Comparison of ENCODE assay signal across 29 cellular contexts in genomic region chr6:108575905-108576494, GRCh38. TPM values are rescaled to one million over a fixed set of nuclear protein-coding genes. Genes with fewer than 3 reads are reported as not detected.
DNase-seq lines count a peak whose midpoint lies in the region; ATAC-seq, FAIRE-seq and TF ChIP-seq lines count a peak whose summit lies in the region.
"Had no signal": no experiment of that assay in that cellular context is flagged by ENCODE, and none has a peak within 500 bp of the region (broad histone marks: within the 10 kb centered on the region; RNA-seq: fewer than 3 reads in every experiment).

No MANE protein-coding gene starts in this region.

- H3K4me1 Mint-ChIP-seq in CD14-positive monocyte: peaks cover 75% of the 10 kb centered on the region

- peaks cover 0 to 3% (median 0%) of the 10 kb centered on the region in 3 donors for H3K27me3 Mint-ChIP-seq in CD14-positive monocyte (ENCODE audit: low read depth in 3 of 3)
- H3K27me3 Mint-ChIP-seq: activated CD8-positive, alpha-beta T cell treated with anti-CD3 and anti-CD28 coated beads for 36 hours had no signal

- no peaks in the 10 kb centered on the region for H3K27me3 ChIP-seq in Karpas-422 (ENCODE audit: low read length)
- no peaks in the 10 kb centered on the region for H3K27me3 ChIP-seq in K562 (ENCODE audit: control insufficient read depth in 2 of 2, insufficient read depth in 2 of 2, low read length in 2 of 2)
- no peaks in the 10 kb centered on the region for H3K27me3 ChIP-seq in rectal smooth muscle tissue (ENCODE audit: control insufficient read depth, insufficient read depth, low read length)
- H3K27me3 ChIP-seq: BLaER1, body of pancreas, spleen, suprapubic skin had no signal

- peak overlapping the region in 5 of 7 donors; percentile 15 to 92 (median 85) for H3K27ac Mint-ChIP-seq in CD14-positive monocyte
- H3K27ac Mint-ChIP-seq: activated CD8-positive, alpha-beta T cell treated with anti-CD3 and anti-CD28 coated beads for 36 hours had no signal

- FAIRE-seq in K562 (lab: Jason Lieb, UNC): no peak
- FAIRE-seq: H1, HTR-8/SVneo had no signal

- H3K4me2 ChIP-seq in Karpas-422 (ENCODE audit: low read depth, low read length, poor library complexity, severe bottlenecking): peak overlapping the region; percentile 38
- H3K4me2 ChIP-seq in K562 (ENCODE audit: insufficient read depth, low read length): no peak overlapping the region; the same call in 1 of the 2 replicates
- H3K4me2 ChIP-seq: BLaER1 had no signal

- no peaks in the 10 kb centered on the region for H3K9me2 ChIP-seq in Karpas-422 (replicated peaks; ENCODE audit: insufficient read depth, low read length)

- H3K9me1 ChIP-seq in K562 (ENCODE audit: control insufficient read depth, insufficient read depth, low read length): peaks cover 4% of the 10 kb centered on the region

- H3K79me2 ChIP-seq in Karpas-422 (ENCODE audit: low read length): no peaks in the 10 kb centered on the region
- peaks cover 8% of the 10 kb centered on the region; the same call in 2 of the 3 replicates for H3K79me2 ChIP-seq in K562 (ENCODE audit: control insufficient read depth, insufficient read depth, low read length)

- TF ChIP-seq CTCF in CD14-positive monocyte (IDR thresholded peaks at IDR 0.05): no peak
- TF ChIP-seq CTCF in K562 (IDR thresholded peaks at IDR 0.05 in 2 of 3, conservative IDR thresholded peaks at IDR 0.05 in 1 of 3; ENCODE audit: insufficient read depth in 2 of 3, low read depth in 1 of 3, low read length in 3 of 3): no peak

- CTCF ChIA-PET in K562 (lab: Yijun Ruan, JAX; ENCODE audit: low intra/inter-chr PET ratio): no interaction called here

- H3K27ac ChIP-seq in Karpas-422 (ENCODE audit: low read length): no peak overlapping the region
- H3K27ac ChIP-seq in K562 (ENCODE audit: extremely low read depth, low read depth, low read length): no peak overlapping the region
- peak overlapping the region; percentile 21 for H3K27ac ChIP-seq in rectal smooth muscle tissue (ENCODE audit: low read depth, low read length)
- H3K27ac ChIP-seq: BLaER1, suprapubic skin had no signal

- peak; percentile 90 for TF ChIP-seq EP300 in K562 (IDR thresholded peaks at IDR 0.05; ENCODE audit: low read length)

- H3K9me3 ChIP-seq in Karpas-422 (ENCODE audit: low read length) (no peaks in the 10 kb centered on the region), K562 (replicated peaks; ENCODE audit: control insufficient read depth, insufficient read depth, low read depth, low read length) (no peaks in the 10 kb centered on the region)
- H3K9me3 ChIP-seq: BLaER1, body of pancreas, Caco-2, spleen, suprapubic skin had no signal

- in situ Hi-C loops in K562 (cut with MboI): no loop called here

- intact Hi-C loops in CD14-positive monocyte (cut with micrococcal nuclease) (no loop called here), K562 (cut with micrococcal nuclease) (no loop called here)

- H3K4me3 ChIP-seq in Karpas-422 (ENCODE audit: low read length) (no peak overlapping the region), K562 (no peak overlapping the region), rectal smooth muscle tissue (ENCODE audit: low read length) (no peak overlapping the region)
- H3K4me3 ChIP-seq: BLaER1, body of pancreas, lung, spleen, suprapubic skin had no signal

- H3K36me3 Mint-ChIP-seq in CD14-positive monocyte: peaks cover 45 to 54% of the 10 kb centered on the region in 2 donors

- H2AFZ ChIP-seq in Karpas-422 (ENCODE audit: low read length): no peak overlapping the region
- no peak overlapping the region for H2AFZ ChIP-seq in K562 (ENCODE audit: low read depth, low read length)

- no peak for TF ChIP-seq RAD21 in K562 (CRISPR knock-in tag; conservative IDR thresholded peaks at IDR 0.05 in 1 of 2, IDR thresholded peaks at IDR 0.05 in 1 of 2)

- H4K20me1 ChIP-seq in Karpas-422 (ENCODE audit: insufficient read depth, low read depth, low read length) (peaks cover 20% of the 10 kb centered on the region), K562 (replicated peaks; ENCODE audit: control insufficient read depth, insufficient read depth, low read length) (peaks cover 32% of the 10 kb centered on the region)

- H3K36me3 ChIP-seq in Karpas-422 (ENCODE audit: insufficient read depth, low read length) (no peaks in the 10 kb centered on the region), K562 (ENCODE audit: control insufficient read depth, insufficient read depth, low read length) (peaks cover 3% of the 10 kb centered on the region; the same call in 1 of the 3 replicates), rectal smooth muscle tissue (ENCODE audit: control insufficient read depth, insufficient read depth, low read length) (peaks cover 11% of the 10 kb centered on the region)

- TF ChIP-seq POLR2A in K562 (conservative IDR thresholded peaks at IDR 0.05): no peak

- DNase-seq in CD14-positive monocyte (ENCODE audit: low spot score): no peak
- no peak for DNase-seq in Karpas-422
- DNase-seq in K562 (ENCODE audit: extremely low read depth in 1 of 4, low spot score in 3 of 4): peak; percentile 25 to 74 (median 50)
- DNase-seq in DMS153 (lab: John Stamatoyannopoulos, UW): no peak
- DNase-seq in NCI-H2029 (lab: John Stamatoyannopoulos, UW): no peak
- DNase-seq: activated CD4-positive, CD25-positive, alpha-beta regulatory T cell; activated CD8-positive, alpha-beta T cell treated with anti-CD3 and anti-CD28 coated beads for 36 hours; activated T-cell treated with anti-CD3 and anti-CD28 coated beads for 4 hours; body of pancreas; Caco-2; DND-41; effector CD4-positive, alpha-beta T cell; hippocampal formation; Kasumi-1; NCI-H1092; NCI-H1930; NCI-H2227 treated with DMSO at 0.1 percent for 48 hours; spleen; stimulated activated CD4-positive, alpha-beta T cell treated with anti-CD3 and anti-CD28 coated beads, Interleukin-2, amount 100 ng/mL, for 48 hours; T-helper 9 cell had no signal

- POLR2A ChIA-PET in K562 (lab: Yijun Ruan, JAX): interaction anchor here (0.6 to 1.5 kb wide), 7 partner anchors 9 to 504 kb away, joined by 3 to 5 read pairs (median 4); no protein-coding TSS in a partner anchor

- ATAC-seq in K562 (peak; percentile 71), HG02678 (IDR thresholded peaks at IDR 0.05; ENCODE audit: unreplicated experiment) (no peak), GM18861 (IDR thresholded peaks at IDR 0.05; ENCODE audit: unreplicated experiment) (no peak)
- ATAC-seq: activated CD8-positive, alpha-beta T cell treated with anti-CD3 and anti-CD28 coated beads for 36 hours; stimulated activated effector memory CD8-positive, alpha-beta T cell treated with anti-CD3 and anti-CD28 coated beads, Interleukin-12 subunit alpha, Interleukin-12 subunit beta, amount 100 ng/mL, for 72 hours had no signal

- no TSS peak for BruUV-seq in K562 (replicated peaks; lab: Mats Ljungman, UMichigan)

- no peaks in the 10 kb centered on the region for H3K9me3 Mint-ChIP-seq in CD14-positive monocyte
- H3K9me3 Mint-ChIP-seq: activated CD8-positive, alpha-beta T cell treated with anti-CD3 and anti-CD28 coated beads for 36 hours; stimulated activated effector memory CD8-positive, alpha-beta T cell treated with anti-CD3 and anti-CD28 coated beads, Interleukin-12 subunit alpha, Interleukin-12 subunit beta, amount 100 ng/mL, for 72 hours had no signal

- H3K9ac ChIP-seq in Karpas-422 (ENCODE audit: low read length) (no peak overlapping the region), K562 (ENCODE audit: insufficient read depth in 1 of 2, low read depth in 2 of 2, low read length in 2 of 2) (no peak overlapping the region), rectal smooth muscle tissue (ENCODE audit: low read length) (no peak overlapping the region)
- H3K9ac ChIP-seq: BLaER1 had no signal

- peaks cover 17% of the 10 kb centered on the region for H3K4me1 ChIP-seq in Karpas-422 (ENCODE audit: low read length)
- peaks cover 5 to 48% of the 10 kb centered on the region in 2 experiments; a peak in 4 of 5 replicates for H3K4me1 ChIP-seq in K562 (replicated peaks in 1 of 2; ENCODE audit: control insufficient read depth in 2 of 2, insufficient read depth in 2 of 2, low read length in 2 of 2)
- peaks cover 42% of the 10 kb centered on the region for H3K4me1 ChIP-seq in rectal smooth muscle tissue (ENCODE audit: control insufficient read depth, insufficient read depth, low read length)

- 5% methylated on average over 2 of the region's 2 CpGs for WGBS in K562 (ENCODE audit: insufficient coverage, low coverage, missing lambda C conversion rate)

- no peak overlapping the region for H3K4me3 Mint-ChIP-seq in CD14-positive monocyte
- H3K4me3 Mint-ChIP-seq: activated CD8-positive, alpha-beta T cell treated with anti-CD3 and anti-CD28 coated beads for 36 hours; stimulated activated effector memory CD8-positive, alpha-beta T cell treated with anti-CD3 and anti-CD28 coated beads, Interleukin-12 subunit alpha, Interleukin-12 subunit beta, amount 100 ng/mL, for 72 hours had no signal

TF ChIP-seq in K562, 482 proteins besides CTCF, POLR2A, EP300 and RAD21 (continues in another document):
- peak; percentile 64 for TF ChIP-seq STAT5A (IDR thresholded peaks at IDR 0.05; ENCODE audit: borderline replicate concordance, low read length)
- peak in 1 of 2 experiments; percentile 89; a peak in 2 of 4 replicates for TF ChIP-seq TBL1XR1 (IDR thresholded peaks at IDR 0.05; ENCODE audit: low read length in 2 of 2)
- TF ChIP-seq LEF1 (IDR thresholded peaks at IDR 0.05): peak; percentile 41; the same call in 1 of the 2 replicates
- peak; percentile 31; the same call in 1 of the 2 replicates for TF ChIP-seq RNF2 (IDR thresholded peaks at IDR 0.05)
- TF ChIP-seq SIN3A (IDR thresholded peaks at IDR 0.05; ENCODE audit: borderline replicate concordance in 2 of 2, control insufficient read depth in 1 of 2, low read depth in 2 of 2, low read length in 2 of 2): no peak

RNA-seq across cellular contexts. Expression of gene FOXO3, which starts 15.3 kb away (rescaled TPM):
- polyA plus RNA-seq in CD14-positive monocyte (10 to 100 TPM; 15.4 to 17.5 TPM), K562 (2011; rRNA removed) (5.8 and 8.4 TPM in 2 replicates), K562 (2014; fragmentation: Illumina TruSeq; extraction: Trizol) (9.4 and 11.0 TPM in 2 replicates), K562 (2014; fragmentation: Nextera tagmentation; extraction: Ambion mirVana) (1 to 10 TPM; 3.0 to 4.7 TPM), K562 (2014; rRNA removed) (5.2 and 6.4 TPM in 2 replicates)
- total RNA-seq in Karpas-422 (2014; rRNA removed; shearing (Covaris generic); ENCODE audit: low replicate concordance): 5.5 and 10.5 TPM in 2 replicates
- total RNA-seq in K562 (2011; cell fraction: chromatin; rRNA removed; ENCODE audit: low replicate concordance): 9.3 and 13.8 TPM in 2 replicates
- 7.5 and 7.6 TPM in 2 replicates for total RNA-seq in K562 (2011; cell fraction: nucleolus; rRNA removed)
- 7.3 and 7.9 TPM in 2 replicates for total RNA-seq in K562 (2011; cell fraction: nucleoplasm; rRNA removed)
- total RNA-seq in K562 (2014; rRNA removed) (6.0 and 7.3 TPM in 2 replicates), K562 (2014; rRNA removed; fragmentation: Illumina TruSeq; extraction: Trizol) (6.8 and 8.9 TPM in 2 replicates), K562 (2015; rRNA removed; fragmentation: Illumina TruSeq; extraction: Trizol) (5.2 and 5.3 TPM in 2 replicates), K562 (2021) (10.6 and 14.6 TPM in 2 replicates)
- 8.5 and 8.7 TPM in 2 replicates for polyA plus RNA-seq in K562 (2011; cell fraction: cytosol; rRNA removed)
- polyA plus RNA-seq in K562 (2011; cell fraction: nucleus; rRNA removed): 5.1 and 6.3 TPM in 2 replicates
- 7.3 and 9.4 TPM in 2 replicates for polyA plus RNA-seq in K562 (2012)
- polyA minus RNA-seq in K562 (2011; rRNA and poly(A)+ RNA removed): 23.3 and 23.7 TPM in 2 replicates
- polyA minus RNA-seq in K562 (2011; cell fraction: cytosol; rRNA and poly(A)+ RNA removed): 12.4 and 15.8 TPM in 2 replicates
- polyA minus RNA-seq in K562 (2011; cell fraction: nucleus; rRNA and poly(A)+ RNA removed): 8.8 and 12.3 TPM in 2 replicates

Comparison
In these comparisons a context has a peak if more than half of its experiments do, and no peak if none do; other contexts are left out.
1. DNase-seq: peak in K562 (4 of 4); none in CD14-positive monocyte (single experiment), Karpas-422 (single experiment), DMS153 (single experiment) and NCI-H2029 (single experiment).